8 cellular contexts compared by ENCODE assay signal in genomic region chrX:53048169-53049126, GRCh38. TPM values are rescaled to one million over a fixed set of nuclear protein-coding genes. Genes with fewer than 3 reads are reported as not detected.
DNase-seq lines count a peak whose midpoint lies in the region; ATAC-seq, FAIRE-seq and TF ChIP-seq lines count a peak whose summit lies in the region.

GPR173 (plus strand) TSS chrX:53048789; CDS start chrX:53076622, 27,833 bp downstream.

- DNase-seq in H54 (ENCODE audit: insufficient read length, low spot score) (peak; percentile 14), NT2/D1 (ENCODE audit: low read depth, low spot score) (peak; percentile 43), uterus (peak; percentile 50 to 60)
- DNase-seq in activated CD4-positive, alpha-beta T cell treated with anti-CD3 and anti-CD28 coated beads, Interleukin-2, amount 10 ng/mL, durations not matched to agents 24 days and 14 days = no peak

- TF ChIP-seq CTCF in uterus (IDR thresholded peaks at IDR 0.05) = no peak

- H3K27me3 Mint-ChIP-seq in activated CD4-positive, alpha-beta T cell treated with anti-CD3 and anti-CD28 coated beads, Interleukin-2, amount 10 ng/mL, durations not matched to agents 24 days and 14 days = peaks cover 9% of the 10 kb centered on the region

- H3K27ac Mint-ChIP-seq in activated CD4-positive, alpha-beta T cell treated with anti-CD3 and anti-CD28 coated beads, Interleukin-2, amount 10 ng/mL, durations not matched to agents 24 days and 14 days = no peak within 1 kb of the TSS

- H3K4me1 Mint-ChIP-seq in activated CD4-positive, alpha-beta T cell treated with anti-CD3 and anti-CD28 coated beads, Interleukin-2, amount 10 ng/mL, durations not matched to agents 24 days and 14 days = no peaks in the 10 kb centered on the region

- intact Hi-C loops in uterus (cut with DNase I; ENCODE audit: low total_unique reads) = no loop called here
- intact Hi-C loops in activated CD4-positive, alpha-beta T cell treated with anti-CD3 and anti-CD28 coated beads, Interleukin-2, amount 10 ng/mL, durations not matched to agents 24 days and 14 days (cut with micrococcal nuclease) = no loop called here

- H3K4me3 ChIP-seq in NT2/D1 (ENCODE audit: insufficient read length, low read depth) (peak within 1 kb of the TSS; percentile 58), esophagus (ENCODE audit: low read depth in 1 of 2, low read length in 2 of 2) (peak within 1 kb of the TSS; percentile 5 to 33), mucosa of rectum (ENCODE audit: low read length in 2 of 2) (peak within 1 kb of the TSS; percentile 20 to 34), uterus (peak within 1 kb of the TSS; percentile 44 to 46)

- H3K27ac ChIP-seq in esophagus (ENCODE audit: low read depth in 2 of 2, low read length in 1 of 2) (peak within 1 kb of the TSS in 1 of 2 donors; percentile 5), mucosa of rectum (ENCODE audit: low read depth in 2 of 2, low read length in 2 of 2) (no peak within 1 kb of the TSS), uterus (peak within 1 kb of the TSS; percentile 51 to 54)

- no peak within 1 kb of the TSS for H3K4me3 Mint-ChIP-seq in activated CD4-positive, alpha-beta T cell treated with anti-CD3 and anti-CD28 coated beads, Interleukin-2, amount 10 ng/mL, durations not matched to agents 24 days and 14 days

- no peaks in the 10 kb centered on the region for H3K9me3 Mint-ChIP-seq in activated CD4-positive, alpha-beta T cell treated with anti-CD3 and anti-CD28 coated beads, Interleukin-2, amount 10 ng/mL, durations not matched to agents 24 days and 14 days

- H3K36me3 ChIP-seq in NT2/D1 (ENCODE audit: insufficient read depth, insufficient read length, low read length) = peaks cover 7% of the 10 kb centered on the region
- no peaks in the 10 kb centered on the region for H3K36me3 ChIP-seq in esophagus (ENCODE audit: control insufficient read depth in 2 of 2, insufficient read depth in 2 of 2, low read length in 1 of 2)
- H3K36me3 ChIP-seq in mucosa of rectum (ENCODE audit: control insufficient read depth in 2 of 2, insufficient read depth in 2 of 2, low read length in 2 of 2) = no peaks in the 10 kb centered on the region
- no peaks in the 10 kb centered on the region for H3K36me3 ChIP-seq in uterus

- no peaks in the 10 kb centered on the region for H3K27me3 ChIP-seq in NT2/D1 (ENCODE audit: insufficient read depth, insufficient read length)
- H3K27me3 ChIP-seq in esophagus (ENCODE audit: control insufficient read depth in 1 of 2, insufficient read depth in 2 of 2, low read length in 2 of 2) = no peaks in the 10 kb centered on the region
- H3K27me3 ChIP-seq in mucosa of rectum (ENCODE audit: control insufficient read depth in 2 of 2, insufficient read depth in 2 of 2, low read length in 2 of 2) = peaks cover 0 to 7% of the 10 kb centered on the region in 2 donors
- H3K27me3 ChIP-seq in uterus = no peaks in the 10 kb centered on the region

- FAIRE-seq in H54 (lab: Jason Lieb, UNC) = no peak

- TF ChIP-seq POLR2A in H54 (IDR thresholded peaks at IDR 0.05; ENCODE audit: low read depth, low read length) = no peak
- TF ChIP-seq POLR2A in uterus (IDR thresholded peaks at IDR 0.05) = no peak

- H3K4me1 ChIP-seq in NT2/D1 (ENCODE audit: insufficient read depth, insufficient read length) (no peaks in the 10 kb centered on the region), esophagus (ENCODE audit: control insufficient read depth in 2 of 2, insufficient read depth in 2 of 2, low read length in 1 of 2) (no peaks in the 10 kb centered on the region), mucosa of rectum (ENCODE audit: control insufficient read depth in 2 of 2, insufficient read depth in 2 of 2, low read length in 2 of 2) (no peaks in the 10 kb centered on the region), uterus (no peaks in the 10 kb centered on the region)

- peak within 1 kb of the TSS; percentile 83 for H3K9ac ChIP-seq in NT2/D1 (ENCODE audit: insufficient read length, low read depth)
- H3K9ac ChIP-seq in mucosa of rectum (ENCODE audit: low read depth in 1 of 2, low read length in 2 of 2) = no peak within 1 kb of the TSS

- H3K9me3 ChIP-seq in NT2/D1 (ENCODE audit: insufficient read depth, low read length) = no peaks in the 10 kb centered on the region
- no peaks in the 10 kb centered on the region for H3K9me3 ChIP-seq in esophagus (ENCODE audit: control insufficient read depth in 2 of 2, insufficient read depth in 1 of 2, low read depth in 1 of 2, low read length in 1 of 2)
- H3K9me3 ChIP-seq in mucosa of rectum (ENCODE audit: control insufficient read depth in 2 of 2, low read length in 2 of 2) = no peaks in the 10 kb centered on the region
- H3K9me3 ChIP-seq in uterus = no peaks in the 10 kb centered on the region

- ATAC-seq in HG03469 (IDR thresholded peaks at IDR 0.05; ENCODE audit: unreplicated experiment) = no peak
- no peak for ATAC-seq in HG02763 (IDR thresholded peaks at IDR 0.05; ENCODE audit: unreplicated experiment)

- H3K36me3 Mint-ChIP-seq in activated CD4-positive, alpha-beta T cell treated with anti-CD3 and anti-CD28 coated beads, Interleukin-2, amount 10 ng/mL, durations not matched to agents 24 days and 14 days (ENCODE audit: low read depth) = no peaks in the 10 kb centered on the region

- WGBS in esophagus, 2 donors = 3 to 21% methylated on average over 24 to 32 of the region's 38 CpGs

RNA-seq across cellular contexts. Expression of gene GPR173, which starts in this region (rescaled TPM):
- polyA plus RNA-seq in esophagus = under 1 TPM; 0.18 to 0.22 TPM
- 1 to 10 TPM in 2 of 4 donors, under 1 TPM in 2; 0.51 to 9.2 (median 4.5) TPM for total RNA-seq in uterus
- total RNA-seq in activated CD4-positive, alpha-beta T cell treated with anti-CD3 and anti-CD28 coated beads, Interleukin-2, amount 10 ng/mL, durations not matched to agents 24 days and 14 days = not detected in 2 replicates

Comparison
In these comparisons a context has a peak if more than half of its experiments do, and no peak if none do; other contexts are left out.
1. H3K27ac ChIP-seq: peak in uterus (2 of 2); none in mucosa of rectum (0 of 2).
2. Peak in every context shown above with its lines, with median percentiles within 50 percentile points of each other: H3K4me3 ChIP-seq.